ENCODE assay signal across 8 cellular contexts in the genomic region with DNA sequence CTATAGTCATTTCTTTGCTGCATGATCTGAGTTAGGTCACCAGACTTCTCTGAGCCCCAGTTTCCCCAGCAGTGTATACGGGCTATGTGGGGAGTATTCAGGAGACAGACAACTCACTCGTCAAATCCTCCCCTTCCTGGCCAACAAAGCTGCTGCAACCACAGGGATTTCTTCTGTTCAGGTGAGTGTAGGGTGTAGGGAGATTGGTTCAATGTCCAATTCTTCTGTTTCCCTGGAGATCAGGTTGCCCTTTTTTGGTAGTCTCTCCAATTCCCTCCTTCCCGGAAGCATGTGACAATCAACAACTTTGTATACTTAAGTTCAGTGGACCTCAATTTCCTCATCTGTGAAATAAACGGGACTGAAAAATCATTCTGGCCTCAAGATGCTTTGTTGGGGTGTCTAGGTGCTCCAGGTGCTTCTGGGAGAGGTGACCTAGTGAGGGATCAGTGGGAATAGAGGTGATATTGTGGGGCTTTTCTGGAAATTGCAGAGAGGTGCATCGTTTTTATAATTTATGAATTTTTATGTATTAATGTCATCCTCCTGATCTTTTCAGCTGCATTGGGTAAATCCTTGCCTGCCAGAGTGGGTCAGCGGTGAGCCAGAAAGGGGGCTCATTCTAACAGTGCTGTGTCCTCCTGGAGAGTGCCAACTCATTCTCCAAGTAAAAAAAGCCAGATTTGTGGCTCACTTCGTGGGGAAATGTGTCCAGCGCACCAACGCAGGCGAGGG. TPM values are rescaled to one million over a fixed set of nuclear protein-coding genes. Genes with fewer than 3 reads are reported as not detected.
DNase-seq lines count a peak whose midpoint lies in the region; ATAC-seq, FAIRE-seq and TF ChIP-seq lines count a peak whose summit lies in the region.

No MANE protein-coding gene starts in this region.

- H3K36me3 Mint-ChIP-seq in activated naive CD4-positive, alpha-beta T cell treated with anti-CD3 and anti-CD28 coated beads for 36 hours (ENCODE audit: low read depth) = peaks cover 13% of the 10 kb centered on the region
- peaks cover 54% of the 10 kb centered on the region for H3K36me3 Mint-ChIP-seq in activated T-helper 17 cell treated with anti-CD3 and anti-CD28 coated beads, Interleukin-2, amount 50 U/mL, for 72 hours (ENCODE audit: low read depth)

- peak overlapping the region in 1 of 2 donors; percentile 0 for H3K4me3 ChIP-seq in kidney (ENCODE audit: low read length in 2 of 2)

- no peak for FAIRE-seq in kidney (lab: Jason Lieb, UNC)

- peaks cover 17% of the 10 kb centered on the region in 2 donors for H3K4me1 ChIP-seq in kidney (ENCODE audit: control insufficient read depth in 1 of 2, insufficient read depth in 1 of 2, low read depth in 1 of 2, low read length in 2 of 2)

- no peaks in the 10 kb centered on the region for H3K9me3 Mint-ChIP-seq in activated naive CD4-positive, alpha-beta T cell treated with anti-CD3 and anti-CD28 coated beads for 36 hours
- H3K9me3 Mint-ChIP-seq in activated T-helper 17 cell treated with anti-CD3 and anti-CD28 coated beads, Interleukin-2, amount 50 U/mL, for 72 hours = no peaks in the 10 kb centered on the region

- H3K36me3 ChIP-seq in kidney (ENCODE audit: control insufficient read depth in 1 of 2, insufficient read depth in 2 of 2, low read length in 2 of 2) = no peaks in the 10 kb centered on the region

- H3K27ac Mint-ChIP-seq in activated naive CD4-positive, alpha-beta T cell treated with anti-CD3 and anti-CD28 coated beads for 36 hours = peak overlapping the region; percentile 50
- peak overlapping the region; percentile 94 for H3K27ac Mint-ChIP-seq in activated T-helper 17 cell treated with anti-CD3 and anti-CD28 coated beads, Interleukin-2, amount 50 U/mL, for 72 hours

- no peak for TF ChIP-seq CTCF in kidney (IDR thresholded peaks at IDR 0.05; ENCODE audit: borderline replicate concordance, extremely low read depth, insufficient read depth)

- peak; percentile 57 for DNase-seq in activated naive CD4-positive, alpha-beta T cell treated with anti-CD3 and anti-CD28 coated beads for 36 hours
- no peak for DNase-seq in activated naive CD4-positive, alpha-beta T cell treated with anti-CD3 and anti-CD28 coated beads, Interleukin-2, amount 50 U/mL, for 16 hours
- DNase-seq in kidney (no peak), SIG-M5 (lab: John Stamatoyannopoulos, UW) (no peak)

- H3K9me3 ChIP-seq in kidney (ENCODE audit: control insufficient read depth in 1 of 2, low read length in 2 of 2) = no peaks in the 10 kb centered on the region

- H3K4me1 Mint-ChIP-seq in activated naive CD4-positive, alpha-beta T cell treated with anti-CD3 and anti-CD28 coated beads for 36 hours (ENCODE audit: low read depth) = peaks cover 40% of the 10 kb centered on the region
- H3K4me1 Mint-ChIP-seq in activated T-helper 17 cell treated with anti-CD3 and anti-CD28 coated beads, Interleukin-2, amount 50 U/mL, for 72 hours = peaks cover 20% of the 10 kb centered on the region

- CTCF ChIA-PET in activated naive CD4-positive, alpha-beta T cell treated with anti-CD3 and anti-CD28 coated beads for 36 hours (lab: Charles Lee) = interaction anchor here (0.6 to 3.0 kb wide), 4 partner anchors 15 to 105 kb away, joined by 3 to 10 read pairs (median 3); no protein-coding TSS in a partner anchor

- no peak overlapping the region for H3K9ac ChIP-seq in kidney (ENCODE audit: low read length in 2 of 2)

- peaks cover 13% of the 10 kb centered on the region for H3K27me3 Mint-ChIP-seq in activated naive CD4-positive, alpha-beta T cell treated with anti-CD3 and anti-CD28 coated beads for 36 hours (ENCODE audit: low read depth)
- no peaks in the 10 kb centered on the region for H3K27me3 Mint-ChIP-seq in activated T-helper 17 cell treated with anti-CD3 and anti-CD28 coated beads, Interleukin-2, amount 50 U/mL, for 72 hours

- peak; percentile 7 for ATAC-seq in activated T-helper 17 cell treated with anti-CD3 and anti-CD28 coated beads, Interleukin-2, amount 50 U/mL, for 72 hours (replicated peaks)
- no peak for ATAC-seq in HG03469 (IDR thresholded peaks at IDR 0.05; ENCODE audit: unreplicated experiment)
- ATAC-seq in GM18873 (IDR thresholded peaks at IDR 0.05; ENCODE audit: low FRiP score, unreplicated experiment) = no peak

- peak overlapping the region; percentile 67 for H3K4me3 Mint-ChIP-seq in activated naive CD4-positive, alpha-beta T cell treated with anti-CD3 and anti-CD28 coated beads for 36 hours
- peak overlapping the region; percentile 94 for H3K4me3 Mint-ChIP-seq in activated T-helper 17 cell treated with anti-CD3 and anti-CD28 coated beads, Interleukin-2, amount 50 U/mL, for 72 hours

- H3K27ac ChIP-seq in kidney (ENCODE audit: low read depth in 2 of 2, low read length in 2 of 2) (peak overlapping the region; percentile 52 to 66), temporal lobe (ENCODE audit: low read depth, low read length) (peak overlapping the region; percentile 83)

- intact Hi-C loops in activated naive CD4-positive, alpha-beta T cell treated with anti-CD3 and anti-CD28 coated beads for 36 hours (cut with micrococcal nuclease) = no loop called here
- intact Hi-C loops in kidney (cut with DNase I) = no loop called here

RNA-seq across cellular contexts. Expression of a gene that starts 0.6 kb away (rescaled TPM):
- total RNA-seq in activated naive CD4-positive, alpha-beta T cell treated with anti-CD3 and anti-CD28 coated beads for 36 hours = 10 to 100 TPM; 90.1 to 92.3 TPM
- 100 to 1,000 TPM; 149 to 164 TPM for total RNA-seq in activated T-helper 17 cell treated with anti-CD3 and anti-CD28 coated beads, Interleukin-2, amount 50 U/mL, for 72 hours
- total RNA-seq in kidney = 66.2 TPM
- 46.4 TPM for polyA plus RNA-seq in kidney (ENCODE audit: insufficient read depth, low read depth, low replicate concordance)
- 2.2 TPM for total RNA-seq in temporal lobe

RNA-seq across cellular contexts. Expression of a gene that starts 19.7 kb away (rescaled TPM):
- total RNA-seq in activated naive CD4-positive, alpha-beta T cell treated with anti-CD3 and anti-CD28 coated beads for 36 hours = under 1 TPM in 1 of 2 experiments, not detected in 1; 0.05 TPM
- total RNA-seq in activated T-helper 17 cell treated with anti-CD3 and anti-CD28 coated beads, Interleukin-2, amount 50 U/mL, for 72 hours = under 1 TPM; 0.11 to 0.32 TPM
- total RNA-seq in kidney (1.5 TPM), temporal lobe (under 0.01 TPM)
- not detected for polyA plus RNA-seq in kidney (ENCODE audit: insufficient read depth, low read depth, low replicate concordance)

Comparison
In these comparisons a context has a peak if more than half of its experiments do, and no peak if none do; other contexts are left out.
1. RNA of a gene that starts 0.6 kb away (total RNA-seq): 149 to 164 TPM in activated T-helper 17 cell treated with anti-CD3 and anti-CD28 coated beads, Interleukin-2, amount 50 U/mL, for 72 hours, 90.1 to 92.3 TPM in activated naive CD4-positive, alpha-beta T cell treated with anti-CD3 and anti-CD28 coated beads for 36 hours and 66.2 TPM in kidney (single experiment); 2.2 TPM in temporal lobe (single experiment); every median in the first group is over 10 times any median in the second.